In the genomic region with DNA sequence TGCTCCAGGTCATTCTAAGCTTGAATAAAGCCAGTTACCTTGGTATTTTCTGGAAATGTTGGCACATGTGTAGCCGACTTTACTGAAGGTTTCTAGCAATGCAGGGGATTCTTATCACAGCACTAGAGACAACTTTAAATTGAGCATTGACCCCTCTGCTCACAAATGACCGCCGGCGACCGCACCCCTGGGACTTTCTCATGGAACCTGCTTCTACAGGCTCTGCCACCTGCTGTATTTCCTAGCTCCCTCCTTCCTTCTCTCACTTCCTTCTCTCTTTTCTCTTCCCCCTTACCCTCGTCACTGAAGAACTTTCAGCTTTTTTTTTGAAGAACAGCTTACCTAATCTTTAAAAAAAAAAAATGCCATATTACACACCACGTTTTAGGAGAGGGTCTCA, we compare ENCODE assay signal across 21 cellular contexts. TPM values are rescaled to one million over a fixed set of nuclear protein-coding genes. Genes with fewer than 3 reads are reported as not detected.
"Had no signal": no experiment of that assay in that cellular context is flagged by ENCODE, and none has a peak within 500 bp of the region (broad histone marks: within the 10 kb centered on the region; RNA-seq: fewer than 3 reads in every experiment).

No MANE protein-coding gene starts in this region.

- H3K36me3 Mint-ChIP-seq: activated CD4-positive, alpha-beta memory T cell treated with anti-CD3 and anti-CD28 coated beads for 36 hours; activated naive CD8-positive, alpha-beta T cell treated with anti-CD3 and anti-CD28 coated beads, Interleukin-2, amount 10 ng/mL, durations not matched to agents 7 days and 5 days had no signal

- H3K27ac Mint-ChIP-seq: activated CD4-positive, alpha-beta memory T cell treated with anti-CD3 and anti-CD28 coated beads for 36 hours; activated naive CD4-positive, alpha-beta T cell treated with anti-CD3 and anti-CD28 coated beads for 36 hours; activated naive CD8-positive, alpha-beta T cell treated with anti-CD3 and anti-CD28 coated beads, Interleukin-2, amount 10 ng/mL, durations not matched to agents 7 days and 5 days; activated T-cell treated with anti-CD3 and anti-CD28 coated beads, Interleukin-2, amount 50 U/mL, for 72 hours; naive thymus-derived CD4-positive, alpha-beta T cell had no signal

- H3K27ac ChIP-seq: epithelial cell of prostate, gastroesophageal sphincter, heart left ventricle, prostate gland, spleen, upper lobe of left lung had no signal

- H3K27me3 ChIP-seq: gastroesophageal sphincter, heart left ventricle, spleen, upper lobe of left lung had no signal

- H3K4me1 Mint-ChIP-seq: activated naive CD8-positive, alpha-beta T cell treated with anti-CD3 and anti-CD28 coated beads, Interleukin-2, amount 10 ng/mL, durations not matched to agents 7 days and 5 days had no signal

- ATAC-seq: activated T-cell treated with anti-CD3 and anti-CD28 coated beads, Interleukin-2, amount 50 U/mL, for 72 hours; gastroesophageal sphincter; heart left ventricle; naive thymus-derived CD4-positive, alpha-beta T cell had no signal

- DNase-seq: activated CD4-positive, alpha-beta memory T cell treated with anti-CD3 and anti-CD28 coated beads for 36 hours; activated CD4-positive, alpha-beta T cell treated with anti-CD3 and anti-CD28 coated beads for 48 hours; activated CD4-positive, CD25-positive, alpha-beta regulatory T cell; activated effector memory CD4-positive, alpha-beta T cell treated with Interleukin-2 at 50 U/mL for 16 hours; activated naive CD4-positive, alpha-beta T cell treated with anti-CD3 and anti-CD28 coated beads for 36 hours; activated naive CD8-positive, alpha-beta T cell treated with anti-CD3 and anti-CD28 coated beads, Interleukin-2, amount 10 ng/mL, durations not matched to agents 7 days and 5 days; activated T-cell treated with anti-CD3 and anti-CD28 coated beads, Interleukin-2, amount 50 U/mL, for 72 hours; amniotic stem cell; cortex of kidney; mesendoderm; naive thymus-derived CD4-positive, alpha-beta T cell; spleen; stimulated activated CD4-positive, alpha-beta T cell treated with anti-CD3 and anti-CD28 coated beads, Interleukin-4, amount 100 ng/mL, for 1 hour; stimulated activated naive CD4-positive, alpha-beta T cell treated with Interleukin-2 at 50 U/mL for 16 hours; T-helper 9 cell; upper lobe of left lung had no signal

- H3K4me1 ChIP-seq: prostate gland, upper lobe of left lung had no signal

- H3K4me3 Mint-ChIP-seq: activated CD4-positive, alpha-beta memory T cell treated with anti-CD3 and anti-CD28 coated beads for 36 hours; activated naive CD4-positive, alpha-beta T cell treated with anti-CD3 and anti-CD28 coated beads for 36 hours; activated naive CD8-positive, alpha-beta T cell treated with anti-CD3 and anti-CD28 coated beads, Interleukin-2, amount 10 ng/mL, durations not matched to agents 7 days and 5 days; activated T-cell treated with anti-CD3 and anti-CD28 coated beads, Interleukin-2, amount 50 U/mL, for 72 hours; naive thymus-derived CD4-positive, alpha-beta T cell had no signal

- H3K9me3 ChIP-seq: gastroesophageal sphincter, heart left ventricle, prostate gland, spleen, upper lobe of left lung had no signal

- H3K9me3 Mint-ChIP-seq: activated CD4-positive, alpha-beta memory T cell treated with anti-CD3 and anti-CD28 coated beads for 36 hours; activated naive CD4-positive, alpha-beta T cell treated with anti-CD3 and anti-CD28 coated beads for 36 hours; activated naive CD8-positive, alpha-beta T cell treated with anti-CD3 and anti-CD28 coated beads, Interleukin-2, amount 10 ng/mL, durations not matched to agents 7 days and 5 days; activated T-cell treated with anti-CD3 and anti-CD28 coated beads, Interleukin-2, amount 50 U/mL, for 72 hours had no signal

RNA-seq across cellular contexts. Expression of a gene that starts 30.9 kb away (rescaled TPM):
- total RNA-seq: activated CD4-positive, alpha-beta memory T cell treated with anti-CD3 and anti-CD28 coated beads for 36 hours; activated naive CD4-positive, alpha-beta T cell treated with anti-CD3 and anti-CD28 coated beads for 36 hours; activated T-cell treated with anti-CD3 and anti-CD28 coated beads, Interleukin-2, amount 50 U/mL, for 72 hours; T-helper 1 cell treated with Interleukin-12 subunit alpha and Interleukin-12 subunit beta and Interleukin-4 antibody, amounts not matched to agents 30 ng/mL and 1 ng/mL, for 36 hours had no signal
